ENCODE assay signal across 8 cellular contexts in the genomic region with DNA sequence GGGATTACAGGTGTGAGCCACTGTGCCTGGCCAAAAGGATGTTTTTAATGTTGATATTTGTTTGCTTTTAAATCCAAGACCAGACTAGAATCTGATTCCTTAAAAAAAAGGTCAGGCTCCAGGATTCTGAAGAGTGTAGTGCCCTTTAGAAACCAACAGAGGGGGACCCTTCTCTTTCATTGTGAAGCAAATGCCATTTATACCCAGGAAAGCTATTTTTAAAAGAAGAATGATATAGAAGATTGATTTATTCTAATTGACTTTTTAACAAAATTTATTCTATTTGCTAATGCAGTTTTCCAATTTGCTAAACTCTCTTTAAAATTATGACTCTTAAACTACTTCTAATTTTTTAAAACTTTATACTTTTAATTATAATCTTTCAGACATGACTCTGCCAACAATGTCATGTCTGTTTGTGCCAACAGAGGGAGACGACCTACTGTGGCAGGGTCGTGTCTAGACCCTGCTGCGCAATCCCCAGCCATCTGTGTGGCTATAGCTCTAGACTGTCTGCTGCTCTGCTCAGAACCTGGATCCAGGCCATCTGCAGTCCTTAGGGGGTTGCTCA.
DNase-seq lines count a peak whose midpoint lies in the region; ATAC-seq and TF ChIP-seq lines count a peak whose summit lies in the region.

No MANE protein-coding gene starts in this region.

- H4K20me1 ChIP-seq in hepatocyte (ENCODE audit: insufficient read depth, poor library complexity, severe bottlenecking): no peaks in the 10 kb centered on the region

- no peaks in the 10 kb centered on the region for H3K27me3 ChIP-seq in BE2C
- no peaks in the 10 kb centered on the region for H3K27me3 ChIP-seq in WERI-Rb-1 (ENCODE audit: insufficient read depth, low read depth, severe bottlenecking)
- no peaks in the 10 kb centered on the region for H3K27me3 ChIP-seq in hepatocyte
- no peaks in the 10 kb centered on the region for H3K27me3 ChIP-seq in vagina

- no peak overlapping the region for H2AFZ ChIP-seq in hepatocyte

- 39% methylated on average over 3 of the region's 3 CpGs for WGBS in hepatocyte (ENCODE audit: low lambda C conversion rate, missing lambda C conversion rate)

- TF ChIP-seq CTCF in BE2C (IDR thresholded peaks at IDR 0.05; ENCODE audit: low read depth, low read length) (peak; percentile 70), WERI-Rb-1 (IDR thresholded peaks at IDR 0.05; ENCODE audit: low read depth, low read length) (peak; percentile 53; the same call in 1 of the 2 replicates), hepatocyte (IDR thresholded peaks at IDR 0.05; ENCODE audit: poor library complexity) (peak; percentile 75), vagina (IDR thresholded peaks at IDR 0.05) (peak in 2 of 3 experiments; percentile 18 to 31)

- ATAC-seq in GM18909 (IDR thresholded peaks at IDR 0.05; ENCODE audit: poor library complexity, unreplicated experiment) (peak; percentile 46), T-helper 17 cell (no peak)

- no peaks in the 10 kb centered on the region for H3K4me1 Mint-ChIP-seq in T-helper 17 cell

- no peaks in the 10 kb centered on the region for H3K4me1 ChIP-seq in BE2C
- no peaks in the 10 kb centered on the region for H3K4me1 ChIP-seq in hepatocyte (ENCODE audit: insufficient read depth)
- H3K4me1 ChIP-seq in vagina: peaks cover 16% of the 10 kb centered on the region

- no peaks in the 10 kb centered on the region for H3K9me2 ChIP-seq in hepatocyte (replicated peaks; ENCODE audit: insufficient read depth)

- no peaks in the 10 kb centered on the region for H3K36me3 Mint-ChIP-seq in T-helper 17 cell (ENCODE audit: low read depth)

- H3K4me3 ChIP-seq in BE2C (ENCODE audit: low read depth, low read length) (no peak overlapping the region), WERI-Rb-1 (ENCODE audit: low read depth, low read length) (no peak overlapping the region), hepatocyte (no peak overlapping the region), vagina (no peak overlapping the region)

- H3K9me3 ChIP-seq in BE2C (no peaks in the 10 kb centered on the region), WERI-Rb-1 (ENCODE audit: severe bottlenecking) (no peaks in the 10 kb centered on the region), hepatocyte (ENCODE audit: low read depth) (no peaks in the 10 kb centered on the region), vagina (no peaks in the 10 kb centered on the region), T-helper 17 cell (ENCODE audit: control insufficient read depth, low read length, poor library complexity, severe bottlenecking) (no peaks in the 10 kb centered on the region)

- H3K27ac Mint-ChIP-seq in T-helper 17 cell: no peak overlapping the region

- no peak overlapping the region for H3K27ac ChIP-seq in WERI-Rb-1
- no peak overlapping the region for H3K27ac ChIP-seq in hepatocyte
- no peak overlapping the region for H3K27ac ChIP-seq in vagina

- no peak for TF ChIP-seq POLR2A in vagina (IDR thresholded peaks at IDR 0.05)

- DNase-seq in BE2C (peak; percentile 76), NCI-H146 (lab: John Stamatoyannopoulos, UW) (peak; percentile 41), WERI-Rb-1 (peak; percentile 75), hepatocyte (ENCODE audit: low spot score) (peak; percentile 75), vagina (ENCODE audit: extremely low spot score in 2 of 2) (no peak), T-helper 17 cell (no peak), T-helper 2 cell (no peak)

- peaks cover 6% of the 10 kb centered on the region for H3K27me3 Mint-ChIP-seq in T-helper 17 cell

- intact Hi-C loops in vagina (cut with DNase I): no loop called here

- no peaks in the 10 kb centered on the region for H3K36me3 ChIP-seq in BE2C
- no peaks in the 10 kb centered on the region for H3K36me3 ChIP-seq in WERI-Rb-1
- H3K36me3 ChIP-seq in hepatocyte (replicated peaks; ENCODE audit: insufficient read depth, low read depth): no peaks in the 10 kb centered on the region
- peaks cover 0 to 10% of the 10 kb centered on the region in 2 donors for H3K36me3 ChIP-seq in vagina

- H3K4me2 ChIP-seq in hepatocyte: no peak overlapping the region

- no peaks in the 10 kb centered on the region for H3K79me2 ChIP-seq in hepatocyte

- H3K4me3 Mint-ChIP-seq in T-helper 17 cell: no peak overlapping the region

Comparison
In these comparisons a context has a peak if more than half of its experiments do, and no peak if none do; other contexts are left out.
1. DNase-seq: peak in BE2C (single experiment), NCI-H146 (single experiment), WERI-Rb-1 (single experiment) and hepatocyte (single experiment); none in vagina (0 of 2), T-helper 17 cell (0 of 3) and T-helper 2 cell (0 of 5).
2. CTCF ChIP-seq: peak in every context shown above with its lines; median percentile 75 in hepatocyte; 70 in BE2C; 53 in WERI-Rb-1; 24 in vagina.